Comparison of ENCODE assay signal across 1 cellular context in genomic region chr6:31665501-31666336, GRCh38.
A peak's percentile ranks its signal among the peaks of the same experiment; 100 is the strongest.
TF ChIP-seq lines count a peak whose summit lies in the region.

CSNK2B (plus strand) TSS chr6:31666080; CDS start chr6:31666832, 752 bp downstream.

TF ChIP-seq in WTC11, 78 proteins besides CTCF, POLR2A, EP300 and RAD21 (continued from another document):
- TF ChIP-seq, protein P1, sequence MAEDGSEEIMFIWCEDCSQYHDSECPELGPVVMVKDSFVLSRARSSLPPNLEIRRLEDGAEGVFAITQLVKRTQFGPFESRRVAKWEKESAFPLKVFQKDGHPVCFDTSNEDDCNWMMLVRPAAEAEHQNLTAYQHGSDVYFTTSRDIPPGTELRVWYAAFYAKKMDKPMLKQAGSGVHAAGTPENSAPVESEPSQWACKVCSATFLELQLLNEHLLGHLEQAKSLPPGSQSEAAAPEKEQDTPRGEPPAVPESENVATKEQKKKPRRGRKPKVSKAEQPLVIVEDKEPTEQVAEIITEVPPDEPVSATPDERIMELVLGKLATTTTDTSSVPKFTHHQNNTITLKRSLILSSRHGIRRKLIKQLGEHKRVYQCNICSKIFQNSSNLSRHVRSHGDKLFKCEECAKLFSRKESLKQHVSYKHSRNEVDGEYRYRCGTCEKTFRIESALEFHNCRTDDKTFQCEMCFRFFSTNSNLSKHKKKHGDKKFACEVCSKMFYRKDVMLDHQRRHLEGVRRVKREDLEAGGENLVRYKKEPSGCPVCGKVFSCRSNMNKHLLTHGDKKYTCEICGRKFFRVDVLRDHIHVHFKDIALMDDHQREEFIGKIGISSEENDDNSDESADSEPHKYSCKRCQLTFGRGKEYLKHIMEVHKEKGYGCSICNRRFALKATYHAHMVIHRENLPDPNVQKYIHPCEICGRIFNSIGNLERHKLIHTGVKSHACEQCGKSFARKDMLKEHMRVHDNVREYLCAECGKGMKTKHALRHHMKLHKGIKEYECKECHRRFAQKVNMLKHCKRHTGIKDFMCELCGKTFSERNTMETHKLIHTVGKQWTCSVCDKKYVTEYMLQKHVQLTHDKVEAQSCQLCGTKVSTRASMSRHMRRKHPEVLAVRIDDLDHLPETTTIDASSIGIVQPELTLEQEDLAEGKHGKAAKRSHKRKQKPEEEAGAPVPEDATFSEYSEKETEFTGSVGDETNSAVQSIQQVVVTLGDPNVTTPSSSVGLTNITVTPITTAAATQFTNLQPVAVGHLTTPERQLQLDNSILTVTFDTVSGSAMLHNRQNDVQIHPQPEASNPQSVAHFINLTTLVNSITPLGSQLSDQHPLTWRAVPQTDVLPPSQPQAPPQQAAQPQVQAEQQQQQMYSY (CRISPR knock-in tag; IDR thresholded peaks at IDR 0.05), result peak; percentile 95
- TF ChIP-seq ZNF416 (CRISPR knock-in tag; IDR thresholded peaks at IDR 0.05) (no peak), NFATC4 (CRISPR knock-in tag; IDR thresholded peaks at IDR 0.05) (no peak), ZNF512 (CRISPR knock-in tag; IDR thresholded peaks at IDR 0.05; ENCODE audit: borderline replicate concordance) (no peak), SMAD4 (CRISPR knock-in tag; IDR thresholded peaks at IDR 0.05) (no peak), ATF1 (CRISPR knock-in tag; IDR thresholded peaks at IDR 0.05) (no peak), MXD4 (CRISPR knock-in tag; IDR thresholded peaks at IDR 0.05; ENCODE audit: borderline replicate concordance) (no peak), TP53 (CRISPR knock-in tag; IDR thresholded peaks at IDR 0.05) (no peak), FOXK1 (CRISPR knock-in tag; IDR thresholded peaks at IDR 0.05) (peak; percentile 73; the same call in 1 of the 2 replicates), SOX15 (CRISPR knock-in tag; IDR thresholded peaks at IDR 0.05) (no peak), CREM (CRISPR knock-in tag; IDR thresholded peaks at IDR 0.05) (peak; percentile 15; the same call in 1 of the 2 replicates), OVOL2 (CRISPR knock-in tag; IDR thresholded peaks at IDR 0.05; ENCODE audit: borderline replicate concordance) (no peak), NR3C1 (CRISPR knock-in tag; conservative IDR thresholded peaks at IDR 0.05; ENCODE audit: low read depth) (no peak), PRRX2 (CRISPR knock-in tag; IDR thresholded peaks at IDR 0.05) (no peak), ZNF396 (CRISPR knock-in tag; IDR thresholded peaks at IDR 0.05; ENCODE audit: borderline replicate concordance) (no peak), SP1 (CRISPR knock-in tag; conservative IDR thresholded peaks at IDR 0.05) (0 out of 2 replicates have a peak, but pooled peaks have one; percentile 31), ZNF317 (CRISPR knock-in tag; IDR thresholded peaks at IDR 0.05; ENCODE audit: borderline replicate concordance, low read depth) (no peak), USF2 (CRISPR knock-in tag; IDR thresholded peaks at IDR 0.05) (no peak), ZNF423 (CRISPR knock-in tag; IDR thresholded peaks at IDR 0.05) (no peak), HMGA2 (CRISPR knock-in tag; IDR thresholded peaks at IDR 0.05) (no peak), MAX (CRISPR knock-in tag; IDR thresholded peaks at IDR 0.05) (no peak), ZNF263 (CRISPR knock-in tag; IDR thresholded peaks at IDR 0.05; ENCODE audit: low read depth) (no peak), CBFB (CRISPR knock-in tag; IDR thresholded peaks at IDR 0.05; ENCODE audit: low read depth) (no peak), AR (CRISPR knock-in tag; IDR thresholded peaks at IDR 0.05) (no peak)
- TF ChIP-seq, protein P2, sequence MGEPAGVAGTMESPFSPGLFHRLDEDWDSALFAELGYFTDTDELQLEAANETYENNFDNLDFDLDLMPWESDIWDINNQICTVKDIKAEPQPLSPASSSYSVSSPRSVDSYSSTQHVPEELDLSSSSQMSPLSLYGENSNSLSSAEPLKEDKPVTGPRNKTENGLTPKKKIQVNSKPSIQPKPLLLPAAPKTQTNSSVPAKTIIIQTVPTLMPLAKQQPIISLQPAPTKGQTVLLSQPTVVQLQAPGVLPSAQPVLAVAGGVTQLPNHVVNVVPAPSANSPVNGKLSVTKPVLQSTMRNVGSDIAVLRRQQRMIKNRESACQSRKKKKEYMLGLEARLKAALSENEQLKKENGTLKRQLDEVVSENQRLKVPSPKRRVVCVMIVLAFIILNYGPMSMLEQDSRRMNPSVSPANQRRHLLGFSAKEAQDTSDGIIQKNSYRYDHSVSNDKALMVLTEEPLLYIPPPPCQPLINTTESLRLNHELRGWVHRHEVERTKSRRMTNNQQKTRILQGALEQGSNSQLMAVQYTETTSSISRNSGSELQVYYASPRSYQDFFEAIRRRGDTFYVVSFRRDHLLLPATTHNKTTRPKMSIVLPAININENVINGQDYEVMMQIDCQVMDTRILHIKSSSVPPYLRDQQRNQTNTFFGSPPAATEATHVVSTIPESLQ (CRISPR knock-in tag; IDR thresholded peaks at IDR 0.05), result no peak
- TF ChIP-seq, protein P3, sequence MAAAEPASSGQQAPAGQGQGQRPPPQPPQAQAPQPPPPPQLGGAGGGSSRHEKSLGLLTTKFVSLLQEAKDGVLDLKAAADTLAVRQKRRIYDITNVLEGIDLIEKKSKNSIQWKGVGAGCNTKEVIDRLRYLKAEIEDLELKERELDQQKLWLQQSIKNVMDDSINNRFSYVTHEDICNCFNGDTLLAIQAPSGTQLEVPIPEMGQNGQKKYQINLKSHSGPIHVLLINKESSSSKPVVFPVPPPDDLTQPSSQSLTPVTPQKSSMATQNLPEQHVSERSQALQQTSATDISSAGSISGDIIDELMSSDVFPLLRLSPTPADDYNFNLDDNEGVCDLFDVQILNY (CRISPR knock-in tag; IDR thresholded peaks at IDR 0.05), result no peak
- TF ChIP-seq, protein P4, sequence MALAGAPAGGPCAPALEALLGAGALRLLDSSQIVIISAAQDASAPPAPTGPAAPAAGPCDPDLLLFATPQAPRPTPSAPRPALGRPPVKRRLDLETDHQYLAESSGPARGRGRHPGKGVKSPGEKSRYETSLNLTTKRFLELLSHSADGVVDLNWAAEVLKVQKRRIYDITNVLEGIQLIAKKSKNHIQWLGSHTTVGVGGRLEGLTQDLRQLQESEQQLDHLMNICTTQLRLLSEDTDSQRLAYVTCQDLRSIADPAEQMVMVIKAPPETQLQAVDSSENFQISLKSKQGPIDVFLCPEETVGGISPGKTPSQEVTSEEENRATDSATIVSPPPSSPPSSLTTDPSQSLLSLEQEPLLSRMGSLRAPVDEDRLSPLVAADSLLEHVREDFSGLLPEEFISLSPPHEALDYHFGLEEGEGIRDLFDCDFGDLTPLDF (CRISPR knock-in tag; IDR thresholded peaks at IDR 0.05), result no peak
- TF ChIP-seq, protein P5, sequence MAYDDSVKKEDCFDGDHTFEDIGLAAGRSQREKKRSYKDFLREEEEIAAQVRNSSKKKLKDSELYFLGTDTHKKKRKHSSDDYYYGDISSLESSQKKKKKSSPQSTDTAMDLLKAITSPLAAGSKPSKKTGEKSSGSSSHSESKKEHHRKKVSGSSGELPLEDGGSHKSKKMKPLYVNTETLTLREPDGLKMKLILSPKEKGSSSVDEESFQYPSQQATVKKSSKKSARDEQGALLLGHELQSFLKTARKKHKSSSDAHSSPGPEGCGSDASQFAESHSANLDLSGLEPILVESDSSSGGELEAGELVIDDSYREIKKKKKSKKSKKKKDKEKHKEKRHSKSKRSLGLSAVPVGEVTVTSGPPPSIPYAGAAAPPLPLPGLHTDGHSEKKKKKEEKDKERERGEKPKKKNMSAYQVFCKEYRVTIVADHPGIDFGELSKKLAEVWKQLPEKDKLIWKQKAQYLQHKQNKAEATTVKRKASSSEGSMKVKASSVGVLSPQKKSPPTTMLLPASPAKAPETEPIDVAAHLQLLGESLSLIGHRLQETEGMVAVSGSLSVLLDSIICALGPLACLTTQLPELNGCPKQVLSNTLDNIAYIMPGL (CRISPR knock-in tag; IDR thresholded peaks at IDR 0.05), result peak; percentile 39; the same call in 1 of the 2 replicates
- TF ChIP-seq, protein P6, sequence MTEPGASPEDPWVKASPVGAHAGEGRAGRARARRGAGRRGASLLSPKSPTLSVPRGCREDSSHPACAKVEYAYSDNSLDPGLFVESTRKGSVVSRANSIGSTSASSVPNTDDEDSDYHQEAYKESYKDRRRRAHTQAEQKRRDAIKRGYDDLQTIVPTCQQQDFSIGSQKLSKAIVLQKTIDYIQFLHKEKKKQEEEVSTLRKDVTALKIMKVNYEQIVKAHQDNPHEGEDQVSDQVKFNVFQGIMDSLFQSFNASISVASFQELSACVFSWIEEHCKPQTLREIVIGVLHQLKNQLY (CRISPR knock-in tag; IDR thresholded peaks at IDR 0.05), result no peak
TF ChIP-seq in WTC11: peak in this region for 15.
